1 cellular context compared by ENCODE assay signal in genomic region chr2:102736607-102737409, GRCh38.
A peak's percentile ranks its signal among the peaks of the same experiment; 100 is the strongest.
TF ChIP-seq lines count a peak whose summit lies in the region.

No MANE protein-coding gene starts in this region.

TF ChIP-seq in HEK293, 187 proteins besides CTCF, POLR2A, EP300 and RAD21 (continued from another document):
- peak; percentile 30; the same call in 1 of the 2 replicates for TF ChIP-seq ZNF777 (tag by site-specific recombination; IDR thresholded peaks at IDR 0.05; ENCODE audit: borderline replicate concordance)
- 0 out of 2 replicates have a peak, but pooled peaks have one; percentile 19 for TF ChIP-seq KLF16 (tag by site-specific recombination; IDR thresholded peaks at IDR 0.05)
- peak; percentile 24; the same call in 1 of the 2 replicates for TF ChIP-seq ZNF335 (tag by site-specific recombination; conservative IDR thresholded peaks at IDR 0.05)
- TF ChIP-seq AEBP2 (tag by site-specific recombination; IDR thresholded peaks at IDR 0.05; ENCODE audit: borderline replicate concordance): no peak
- TF ChIP-seq GLIS1 (tag by site-specific recombination; IDR thresholded peaks at IDR 0.05): peak; percentile 37; the same call in 1 of the 2 replicates
- TF ChIP-seq KLF8 (tag by site-specific recombination; IDR thresholded peaks at IDR 0.05): peak; percentile 10; the same call in 1 of the 2 replicates
- peak; percentile 45; the same call in 1 of the 2 replicates for TF ChIP-seq SP3 (tag by site-specific recombination; IDR thresholded peaks at IDR 0.05)
- TF ChIP-seq ZNF544 (tag by site-specific recombination; IDR thresholded peaks at IDR 0.05): no peak
- no peak for TF ChIP-seq ZFP41 (tag by site-specific recombination; IDR thresholded peaks at IDR 0.05; ENCODE audit: borderline replicate concordance)
- TF ChIP-seq SP7 (tag by site-specific recombination; IDR thresholded peaks at IDR 0.05): no peak
- no peak for TF ChIP-seq ZNF473 (tag by site-specific recombination; IDR thresholded peaks at IDR 0.05)
- peak; percentile 91 for TF ChIP-seq GLIS2 (tag by site-specific recombination; IDR thresholded peaks at IDR 0.05)
- TF ChIP-seq REPIN1 (tag by site-specific recombination; IDR thresholded peaks at IDR 0.05; ENCODE audit: low read depth): no peak
- TF ChIP-seq KLF9 (tag by site-specific recombination; IDR thresholded peaks at IDR 0.05; ENCODE audit: low read depth): peak; percentile 43; the same call in 1 of the 2 replicates
- no peak for TF ChIP-seq ZNF398 (tag by site-specific recombination; IDR thresholded peaks at IDR 0.05)
- peak; percentile 72 for TF ChIP-seq ZNF600 (tag by site-specific recombination; IDR thresholded peaks at IDR 0.05)
- no peak; the same call in 1 of the 2 replicates for TF ChIP-seq PRDM10 (tag by site-specific recombination; IDR thresholded peaks at IDR 0.05)
- no peak for TF ChIP-seq ZBTB10 (tag by site-specific recombination; IDR thresholded peaks at IDR 0.05)
- 0 out of 2 replicates have a peak, but pooled peaks have one; percentile 32 for TF ChIP-seq ZBTB48 (tag by site-specific recombination; IDR thresholded peaks at IDR 0.05)
- no peak for TF ChIP-seq ZNF654 (tag by site-specific recombination; IDR thresholded peaks at IDR 0.05; ENCODE audit: low read depth)
